In genomic region chr14:55160989-55161388, GRCh38 we compare ENCODE assay signal across 8 cellular contexts. TPM values are rescaled to one million over a fixed set of nuclear protein-coding genes. Genes with fewer than 3 reads are reported as not detected.
DNase-seq lines count a peak whose midpoint lies in the region; ATAC-seq, FAIRE-seq and TF ChIP-seq lines count a peak whose summit lies in the region.

No MANE protein-coding gene starts in this region.

- ATAC-seq in activated T-cell treated with anti-CD3 and anti-CD28 coated beads, Interleukin-2, amount 50 U/mL, for 72 hours (replicated peaks in 1 of 2), result peak; percentile 39

- peaks cover 11 to 42% of the 10 kb centered on the region in 2 donors for H3K36me3 Mint-ChIP-seq in activated T-cell treated with anti-CD3 and anti-CD28 coated beads, Interleukin-2, amount 50 U/mL, for 72 hours (ENCODE audit: insufficient read depth in 2 of 2)
- peaks cover 35% of the 10 kb centered on the region for H3K36me3 Mint-ChIP-seq in activated T-cell treated with anti-CD3 and anti-CD28 coated beads, Interleukin-2, amount 50 U/mL, for 24 hours (ENCODE audit: low read depth)
- H3K36me3 Mint-ChIP-seq in nephron progenitor cell (ENCODE audit: low read depth), result peaks cover 75% of the 10 kb centered on the region

- no peaks in the 10 kb centered on the region for H3K27me3 Mint-ChIP-seq in activated T-cell treated with anti-CD3 and anti-CD28 coated beads, Interleukin-2, amount 50 U/mL, for 72 hours (ENCODE audit: low read depth)
- no peaks in the 10 kb centered on the region for H3K27me3 Mint-ChIP-seq in activated T-cell treated with anti-CD3 and anti-CD28 coated beads, Interleukin-2, amount 50 U/mL, for 24 hours
- no peaks in the 10 kb centered on the region for H3K27me3 Mint-ChIP-seq in nephron progenitor cell (ENCODE audit: low read depth, poor library complexity)

- no peaks in the 10 kb centered on the region for H3K9me3 Mint-ChIP-seq in activated T-cell treated with anti-CD3 and anti-CD28 coated beads, Interleukin-2, amount 50 U/mL, for 72 hours
- no peaks in the 10 kb centered on the region for H3K9me3 Mint-ChIP-seq in activated T-cell treated with anti-CD3 and anti-CD28 coated beads, Interleukin-2, amount 50 U/mL, for 24 hours
- H3K9me3 Mint-ChIP-seq in nephron progenitor cell, result no peaks in the 10 kb centered on the region

- no peak overlapping the region for H3K4me3 ChIP-seq in dorsolateral prefrontal cortex

- no peak for DNase-seq in activated T-cell treated with anti-CD3 and anti-CD28 coated beads, Interleukin-2, amount 50 U/mL, for 72 hours
- DNase-seq in activated T-cell treated with anti-CD3 and anti-CD28 coated beads, Interleukin-2, amount 50 U/mL, for 24 hours, result no peak
- DNase-seq in NCI-H69 (lab: John Stamatoyannopoulos, UW) (peak; percentile 31), dorsolateral prefrontal cortex (no peak), nephron progenitor cell (no peak), H54 (ENCODE audit: insufficient read length, low spot score) (no peak), SKM-1 (lab: John Stamatoyannopoulos, UW; ENCODE audit: unreplicated experiment) (no peak), NCI-H1930 (lab: John Stamatoyannopoulos, UW) (no peak)

- H3K27me3 ChIP-seq in dorsolateral prefrontal cortex, result no peaks in the 10 kb centered on the region

- H3K27ac ChIP-seq in dorsolateral prefrontal cortex, result no peak overlapping the region

- peak; percentile 38 to 87 (median 68) for TF ChIP-seq CTCF in dorsolateral prefrontal cortex (IDR thresholded peaks at IDR 0.05 in 54 of 56, conservative IDR thresholded peaks at IDR 0.05 in 2 of 56; ENCODE audit: low read depth in 1 of 56, partially characterized antibody in 56 of 56)
- peak; percentile 13 for TF ChIP-seq CTCF in nephron progenitor cell (IDR thresholded peaks at IDR 0.05)

- intact Hi-C loops in dorsolateral prefrontal cortex (cut with DNase I), result loop anchor here (1.0 to 5.0 kb wide), 2 partner anchors 69 to 71 kb away; no protein-coding TSS in a partner anchor

- H3K27ac Mint-ChIP-seq in activated T-cell treated with anti-CD3 and anti-CD28 coated beads, Interleukin-2, amount 50 U/mL, for 72 hours, result no peak overlapping the region
- no peak overlapping the region for H3K27ac Mint-ChIP-seq in activated T-cell treated with anti-CD3 and anti-CD28 coated beads, Interleukin-2, amount 50 U/mL, for 24 hours
- H3K27ac Mint-ChIP-seq in nephron progenitor cell, result no peak overlapping the region

- H3K4me1 Mint-ChIP-seq in activated T-cell treated with anti-CD3 and anti-CD28 coated beads, Interleukin-2, amount 50 U/mL, for 72 hours (ENCODE audit: low read depth), result peaks cover 8% of the 10 kb centered on the region
- H3K4me1 Mint-ChIP-seq in activated T-cell treated with anti-CD3 and anti-CD28 coated beads, Interleukin-2, amount 50 U/mL, for 24 hours (ENCODE audit: low read depth), result peaks cover 14% of the 10 kb centered on the region
- no peaks in the 10 kb centered on the region for H3K4me1 Mint-ChIP-seq in nephron progenitor cell

- FAIRE-seq in H54 (lab: Jason Lieb, UNC), result no peak

- no peak for TF ChIP-seq POLR2A in H54 (IDR thresholded peaks at IDR 0.05; ENCODE audit: low read depth, low read length)

- H3K4me3 Mint-ChIP-seq in activated T-cell treated with anti-CD3 and anti-CD28 coated beads, Interleukin-2, amount 50 U/mL, for 72 hours, result no peak overlapping the region
- no peak overlapping the region for H3K4me3 Mint-ChIP-seq in activated T-cell treated with anti-CD3 and anti-CD28 coated beads, Interleukin-2, amount 50 U/mL, for 24 hours
- no peak overlapping the region for H3K4me3 Mint-ChIP-seq in nephron progenitor cell

RNA-seq across cellular contexts. Expression of gene DLGAP5, which starts 30.4 kb away (rescaled TPM):
- 10 to 100 TPM; 58.2 to 68.2 TPM for total RNA-seq in activated T-cell treated with anti-CD3 and anti-CD28 coated beads, Interleukin-2, amount 50 U/mL, for 72 hours
- total RNA-seq in dorsolateral prefrontal cortex, result 1 to 10 TPM in 2 of 120 experiments, under 1 TPM in 7, not detected in 111; 0.13 to 1.4 (median 0.43) TPM

RNA-seq across cellular contexts. Expression of gene LGALS3, which starts 31.9 kb away (rescaled TPM):
- 10 to 100 TPM; 13.9 to 22.3 TPM for total RNA-seq in activated T-cell treated with anti-CD3 and anti-CD28 coated beads, Interleukin-2, amount 50 U/mL, for 72 hours
- total RNA-seq in dorsolateral prefrontal cortex, result 100 to 1,000 TPM in 4 of 120 experiments, 10 to 100 TPM in 116; 16.6 to 109 (median 36.7) TPM

Comparison
In these comparisons a context has a peak if more than half of its experiments do, and no peak if none do; other contexts are left out.
1. RNA of gene DLGAP5, which starts 30.4 kb away (total RNA-seq): 58.2 to 68.2 TPM in activated T-cell treated with anti-CD3 and anti-CD28 coated beads, Interleukin-2, amount 50 U/mL, for 72 hours; 0.13 to 1.4 TPM in dorsolateral prefrontal cortex; every median in the first group is over 10 times any median in the second.